ENCODE assay signal across 1 cellular context in genomic region chr4:38539501-38539900, GRCh38.
TF ChIP-seq lines count a peak whose summit lies in the region.

No MANE protein-coding gene starts in this region.

TF ChIP-seq in K562, 482 proteins besides CTCF, POLR2A, EP300 and RAD21 (continued from another document and continues in another):
- TF ChIP-seq, protein P1, sequence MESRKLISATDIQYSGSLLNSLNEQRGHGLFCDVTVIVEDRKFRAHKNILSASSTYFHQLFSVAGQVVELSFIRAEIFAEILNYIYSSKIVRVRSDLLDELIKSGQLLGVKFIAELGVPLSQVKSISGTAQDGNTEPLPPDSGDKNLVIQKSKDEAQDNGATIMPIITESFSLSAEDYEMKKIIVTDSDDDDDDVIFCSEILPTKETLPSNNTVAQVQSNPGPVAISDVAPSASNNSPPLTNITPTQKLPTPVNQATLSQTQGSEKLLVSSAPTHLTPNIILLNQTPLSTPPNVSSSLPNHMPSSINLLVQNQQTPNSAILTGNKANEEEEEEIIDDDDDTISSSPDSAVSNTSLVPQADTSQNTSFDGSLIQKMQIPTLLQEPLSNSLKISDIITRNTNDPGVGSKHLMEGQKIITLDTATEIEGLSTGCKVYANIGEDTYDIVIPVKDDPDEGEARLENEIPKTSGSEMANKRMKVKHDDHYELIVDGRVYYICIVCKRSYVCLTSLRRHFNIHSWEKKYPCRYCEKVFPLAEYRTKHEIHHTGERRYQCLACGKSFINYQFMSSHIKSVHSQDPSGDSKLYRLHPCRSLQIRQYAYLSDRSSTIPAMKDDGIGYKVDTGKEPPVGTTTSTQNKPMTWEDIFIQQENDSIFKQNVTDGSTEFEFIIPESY (CRISPR knock-in tag; IDR thresholded peaks at IDR 0.05), result no peak
- TF ChIP-seq DPF2 (IDR thresholded peaks at IDR 0.05), result 0 out of 2 replicates have a peak, but pooled peaks have one; percentile 30
- no peak for TF ChIP-seq BCL6 (CRISPR knock-in tag; IDR thresholded peaks at IDR 0.05)
- TF ChIP-seq CCAR2 (IDR thresholded peaks at IDR 0.05; ENCODE audit: low read depth, low read length), result no peak
- TF ChIP-seq PML (IDR thresholded peaks at IDR 0.05; ENCODE audit: low read length), result no peak
- TF ChIP-seq, protein P2, sequence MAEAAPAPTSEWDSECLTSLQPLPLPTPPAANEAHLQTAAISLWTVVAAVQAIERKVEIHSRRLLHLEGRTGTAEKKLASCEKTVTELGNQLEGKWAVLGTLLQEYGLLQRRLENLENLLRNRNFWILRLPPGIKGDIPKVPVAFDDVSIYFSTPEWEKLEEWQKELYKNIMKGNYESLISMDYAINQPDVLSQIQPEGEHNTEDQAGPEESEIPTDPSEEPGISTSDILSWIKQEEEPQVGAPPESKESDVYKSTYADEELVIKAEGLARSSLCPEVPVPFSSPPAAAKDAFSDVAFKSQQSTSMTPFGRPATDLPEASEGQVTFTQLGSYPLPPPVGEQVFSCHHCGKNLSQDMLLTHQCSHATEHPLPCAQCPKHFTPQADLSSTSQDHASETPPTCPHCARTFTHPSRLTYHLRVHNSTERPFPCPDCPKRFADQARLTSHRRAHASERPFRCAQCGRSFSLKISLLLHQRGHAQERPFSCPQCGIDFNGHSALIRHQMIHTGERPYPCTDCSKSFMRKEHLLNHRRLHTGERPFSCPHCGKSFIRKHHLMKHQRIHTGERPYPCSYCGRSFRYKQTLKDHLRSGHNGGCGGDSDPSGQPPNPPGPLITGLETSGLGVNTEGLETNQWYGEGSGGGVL (CRISPR knock-in tag; IDR thresholded peaks at IDR 0.05), result no peak
- no peak for TF ChIP-seq ZNF311 (CRISPR knock-in tag; IDR thresholded peaks at IDR 0.05)
- TF ChIP-seq RCOR1 (IDR thresholded peaks at IDR 0.05; ENCODE audit: borderline replicate concordance in 1 of 2, low read depth in 2 of 2, low read length in 2 of 2), result no peak
- TF ChIP-seq, protein P3, sequence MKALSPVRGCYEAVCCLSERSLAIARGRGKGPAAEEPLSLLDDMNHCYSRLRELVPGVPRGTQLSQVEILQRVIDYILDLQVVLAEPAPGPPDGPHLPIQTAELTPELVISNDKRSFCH (CRISPR knock-in tag; IDR thresholded peaks at IDR 0.05), result no peak
- TF ChIP-seq, protein P3 (tag; IDR thresholded peaks at IDR 0.05), result no peak
- TF ChIP-seq HNRNPL (IDR thresholded peaks at IDR 0.05; ENCODE audit: low read depth, low read length), result no peak
- no peak for TF ChIP-seq NFYB (IDR thresholded peaks at IDR 0.05; ENCODE audit: extremely low read depth, insufficient read length)
- TF ChIP-seq CTBP1 (IDR thresholded peaks at IDR 0.05; ENCODE audit: borderline replicate concordance), result 0 out of 2 replicates have a peak, but pooled peaks have one; percentile 23
- TF ChIP-seq BMI1 (IDR thresholded peaks at IDR 0.05; ENCODE audit: low read length), result no peak
- no peak for TF ChIP-seq ZMIZ1 (IDR thresholded peaks at IDR 0.05; ENCODE audit: low read depth in 2 of 2, low read length in 2 of 2)
- TF ChIP-seq POLR2AphosphoS5 (IDR thresholded peaks at IDR 0.05; ENCODE audit: control insufficient read depth, insufficient read depth, low read depth, low read length), result no peak
- 0 out of 2 replicates have a peak, but pooled peaks have one; percentile 13 for TF ChIP-seq JUND (IDR thresholded peaks at IDR 0.05; ENCODE audit: borderline replicate concordance, low read depth, low read length)
- no peak for TF ChIP-seq JUND (tag; IDR thresholded peaks at IDR 0.05; ENCODE audit: borderline replicate concordance, low read depth, low read length)
- TF ChIP-seq ZBED1 (IDR thresholded peaks at IDR 0.05), result no peak
- peak; percentile 74 for TF ChIP-seq ARID1B (IDR thresholded peaks at IDR 0.05)
- TF ChIP-seq MTA2 (IDR thresholded peaks at IDR 0.05; ENCODE audit: low read depth), result 0 out of 2 replicates have a peak, but pooled peaks have one; percentile 18
- no peak for TF ChIP-seq YY1 (IDR thresholded peaks at IDR 0.05; ENCODE audit: borderline replicate concordance in 1 of 3, control insufficient read depth in 1 of 3, extremely low read depth in 1 of 3, insufficient read depth in 3 of 3, insufficient read length in 1 of 3, insufficient replicate concordance in 2 of 3, low read depth in 1 of 3, low read length in 2 of 3)
- TF ChIP-seq ZNF583 (CRISPR knock-in tag; IDR thresholded peaks at IDR 0.05), result no peak
- no peak for TF ChIP-seq ARID2 (IDR thresholded peaks at IDR 0.05)
- no peak for TF ChIP-seq ZNF274 (IDR thresholded peaks at IDR 0.05; ENCODE audit: borderline replicate concordance, low read depth, low read length)
- no peak for TF ChIP-seq NR2C2 (CRISPR knock-in tag; IDR thresholded peaks at IDR 0.05)
- TF ChIP-seq NR2C2 (tag; IDR thresholded peaks at IDR 0.05), result no peak
- no peak for TF ChIP-seq RERE (CRISPR knock-in tag; IDR thresholded peaks at IDR 0.05; ENCODE audit: borderline replicate concordance)
- no peak for TF ChIP-seq BHLHE40 (IDR thresholded peaks at IDR 0.05; ENCODE audit: low read length)
- no peak for TF ChIP-seq FOXA1 (IDR thresholded peaks at IDR 0.05; ENCODE audit: borderline replicate concordance)
- TF ChIP-seq, protein P4, sequence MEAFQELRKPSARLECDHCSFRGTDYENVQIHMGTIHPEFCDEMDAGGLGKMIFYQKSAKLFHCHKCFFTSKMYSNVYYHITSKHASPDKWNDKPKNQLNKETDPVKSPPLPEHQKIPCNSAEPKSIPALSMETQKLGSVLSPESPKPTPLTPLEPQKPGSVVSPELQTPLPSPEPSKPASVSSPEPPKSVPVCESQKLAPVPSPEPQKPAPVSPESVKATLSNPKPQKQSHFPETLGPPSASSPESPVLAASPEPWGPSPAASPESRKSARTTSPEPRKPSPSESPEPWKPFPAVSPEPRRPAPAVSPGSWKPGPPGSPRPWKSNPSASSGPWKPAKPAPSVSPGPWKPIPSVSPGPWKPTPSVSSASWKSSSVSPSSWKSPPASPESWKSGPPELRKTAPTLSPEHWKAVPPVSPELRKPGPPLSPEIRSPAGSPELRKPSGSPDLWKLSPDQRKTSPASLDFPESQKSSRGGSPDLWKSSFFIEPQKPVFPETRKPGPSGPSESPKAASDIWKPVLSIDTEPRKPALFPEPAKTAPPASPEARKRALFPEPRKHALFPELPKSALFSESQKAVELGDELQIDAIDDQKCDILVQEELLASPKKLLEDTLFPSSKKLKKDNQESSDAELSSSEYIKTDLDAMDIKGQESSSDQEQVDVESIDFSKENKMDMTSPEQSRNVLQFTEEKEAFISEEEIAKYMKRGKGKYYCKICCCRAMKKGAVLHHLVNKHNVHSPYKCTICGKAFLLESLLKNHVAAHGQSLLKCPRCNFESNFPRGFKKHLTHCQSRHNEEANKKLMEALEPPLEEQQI (IDR thresholded peaks at IDR 0.05), result no peak
- TF ChIP-seq CBFA2T3 (IDR thresholded peaks at IDR 0.05), result peak; percentile 55
- no peak for TF ChIP-seq MAFG (tag; conservative IDR thresholded peaks at IDR 0.05)
- TF ChIP-seq FOXJ2 (tag; IDR thresholded peaks at IDR 0.05), result no peak
- TF ChIP-seq, protein P5, sequence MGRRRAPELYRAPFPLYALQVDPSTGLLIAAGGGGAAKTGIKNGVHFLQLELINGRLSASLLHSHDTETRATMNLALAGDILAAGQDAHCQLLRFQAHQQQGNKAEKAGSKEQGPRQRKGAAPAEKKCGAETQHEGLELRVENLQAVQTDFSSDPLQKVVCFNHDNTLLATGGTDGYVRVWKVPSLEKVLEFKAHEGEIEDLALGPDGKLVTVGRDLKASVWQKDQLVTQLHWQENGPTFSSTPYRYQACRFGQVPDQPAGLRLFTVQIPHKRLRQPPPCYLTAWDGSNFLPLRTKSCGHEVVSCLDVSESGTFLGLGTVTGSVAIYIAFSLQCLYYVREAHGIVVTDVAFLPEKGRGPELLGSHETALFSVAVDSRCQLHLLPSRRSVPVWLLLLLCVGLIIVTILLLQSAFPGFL (CRISPR knock-in tag; IDR thresholded peaks at IDR 0.05), result no peak
- TF ChIP-seq, protein P6, sequence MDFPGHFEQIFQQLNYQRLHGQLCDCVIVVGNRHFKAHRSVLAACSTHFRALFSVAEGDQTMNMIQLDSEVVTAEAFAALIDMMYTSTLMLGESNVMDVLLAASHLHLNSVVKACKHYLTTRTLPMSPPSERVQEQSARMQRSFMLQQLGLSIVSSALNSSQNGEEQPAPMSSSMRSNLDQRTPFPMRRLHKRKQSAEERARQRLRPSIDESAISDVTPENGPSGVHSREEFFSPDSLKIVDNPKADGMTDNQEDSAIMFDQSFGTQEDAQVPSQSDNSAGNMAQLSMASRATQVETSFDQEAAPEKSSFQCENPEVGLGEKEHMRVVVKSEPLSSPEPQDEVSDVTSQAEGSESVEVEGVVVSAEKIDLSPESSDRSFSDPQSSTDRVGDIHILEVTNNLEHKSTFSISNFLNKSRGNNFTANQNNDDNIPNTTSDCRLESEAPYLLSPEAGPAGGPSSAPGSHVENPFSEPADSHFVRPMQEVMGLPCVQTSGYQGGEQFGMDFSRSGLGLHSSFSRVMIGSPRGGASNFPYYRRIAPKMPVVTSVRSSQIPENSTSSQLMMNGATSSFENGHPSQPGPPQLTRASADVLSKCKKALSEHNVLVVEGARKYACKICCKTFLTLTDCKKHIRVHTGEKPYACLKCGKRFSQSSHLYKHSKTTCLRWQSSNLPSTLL (IDR thresholded peaks at IDR 0.05), result no peak
- no peak for TF ChIP-seq BRD9 (IDR thresholded peaks at IDR 0.05; ENCODE audit: low read depth, partially characterized antibody)
- no peak for TF ChIP-seq HDAC8 (tag; IDR thresholded peaks at IDR 0.05)
- TF ChIP-seq, protein P7, sequence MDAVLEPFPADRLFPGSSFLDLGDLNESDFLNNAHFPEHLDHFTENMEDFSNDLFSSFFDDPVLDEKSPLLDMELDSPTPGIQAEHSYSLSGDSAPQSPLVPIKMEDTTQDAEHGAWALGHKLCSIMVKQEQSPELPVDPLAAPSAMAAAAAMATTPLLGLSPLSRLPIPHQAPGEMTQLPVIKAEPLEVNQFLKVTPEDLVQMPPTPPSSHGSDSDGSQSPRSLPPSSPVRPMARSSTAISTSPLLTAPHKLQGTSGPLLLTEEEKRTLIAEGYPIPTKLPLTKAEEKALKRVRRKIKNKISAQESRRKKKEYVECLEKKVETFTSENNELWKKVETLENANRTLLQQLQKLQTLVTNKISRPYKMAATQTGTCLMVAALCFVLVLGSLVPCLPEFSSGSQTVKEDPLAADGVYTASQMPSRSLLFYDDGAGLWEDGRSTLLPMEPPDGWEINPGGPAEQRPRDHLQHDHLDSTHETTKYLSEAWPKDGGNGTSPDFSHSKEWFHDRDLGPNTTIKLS (IDR thresholded peaks at IDR 0.05; ENCODE audit: borderline replicate concordance, low read depth), result no peak
- no peak for TF ChIP-seq SETDB1 (IDR thresholded peaks at IDR 0.05; ENCODE audit: low read length)
